ENCODE assay signal across 21 cellular contexts in the genomic region with DNA sequence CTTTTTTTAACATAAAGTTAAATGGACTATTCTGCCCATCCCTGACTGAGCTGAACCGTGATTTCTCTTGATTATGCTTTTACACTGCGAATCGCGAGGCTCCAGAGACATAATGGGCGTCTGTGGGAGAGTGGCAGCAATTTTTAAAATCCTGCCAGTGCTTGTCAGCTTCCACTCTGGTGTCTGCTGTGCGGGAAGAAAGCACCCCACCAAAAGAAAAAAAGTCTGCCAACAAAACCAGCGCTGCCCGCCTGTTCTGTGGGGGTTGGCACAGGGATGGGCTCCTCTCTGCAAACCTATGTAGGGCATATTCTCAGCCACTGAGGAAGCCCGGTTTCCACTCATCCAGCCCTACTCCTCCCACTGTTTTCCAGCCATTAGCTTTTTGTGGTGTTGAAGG.
"Had no signal": no experiment of that assay in that cellular context is flagged by ENCODE, and none has a peak within 500 bp of the region (broad histone marks: within the 10 kb centered on the region; RNA-seq: fewer than 3 reads in every experiment).

No MANE protein-coding gene starts in this region.

- H3K27me3 Mint-ChIP-seq: natural killer cell treated with Interleukin-12 subunit alpha and Interleukin-12 subunit beta and Interleukin-15 and Interleukin-18, amount 100 ng/mL, for 72 hours had no signal

- H3K27ac Mint-ChIP-seq: endodermal cell; mesothelial cell of epicardium; natural killer cell treated with Interleukin-12 subunit alpha and Interleukin-12 subunit beta and Interleukin-15 and Interleukin-18, amount 100 ng/mL, for 72 hours; type B pancreatic cell had no signal

- H3K9me3 Mint-ChIP-seq: endodermal cell; mesothelial cell of epicardium; natural killer cell treated with Interleukin-12 subunit alpha and Interleukin-12 subunit beta and Interleukin-15 and Interleukin-18, amount 100 ng/mL, for 72 hours; type B pancreatic cell had no signal

- H2AFZ ChIP-seq: parathyroid adenoma had no signal

- H3K4me3 Mint-ChIP-seq: endodermal cell; mesothelial cell of epicardium; natural killer cell treated with Interleukin-12 subunit alpha and Interleukin-12 subunit beta and Interleukin-15 and Interleukin-18, amount 100 ng/mL, for 72 hours; type B pancreatic cell had no signal

- DNase-seq: cerebellar nuclear complex; colonic mucosa; dermis blood vessel endothelial cell; effector CD4-positive, alpha-beta T cell; endodermal cell; erythroblast; heart left ventricle; kidney glomerular epithelial cell; sigmoid colon; stimulated activated CD4-positive, alpha-beta T cell treated with anti-CD3 and anti-CD28 coated beads, Interleukin-2, amount 100 ng/mL, for 24 hours; stimulated activated CD4-positive, alpha-beta T cell treated with anti-CD3 and anti-CD28 coated beads, Interleukin-4, amount 100 ng/mL, for 4 hours; stimulated activated naive CD4-positive, alpha-beta T cell; stomach; thyroid gland had no signal

- H3K36me3 ChIP-seq: colonic mucosa, heart left ventricle, right atrium auricular region, sigmoid colon, stomach, thyroid gland had no signal

- H3K27ac ChIP-seq: colonic mucosa, foreskin keratinocyte, heart left ventricle, parathyroid adenoma, right atrium auricular region, sigmoid colon, stomach, thyroid gland had no signal

- H3K9me3 ChIP-seq: colonic mucosa, heart left ventricle, right atrium auricular region, sigmoid colon, stomach, thyroid gland had no signal

- H3K4me1 ChIP-seq: colonic mucosa, foreskin keratinocyte, stomach, thyroid gland had no signal

- H3K27me3 ChIP-seq: colonic mucosa, heart left ventricle, right atrium auricular region, sigmoid colon, stomach, thyroid gland had no signal

- H3K4me1 Mint-ChIP-seq: mesothelial cell of epicardium had no signal

- ATAC-seq: natural killer cell treated with Interleukin-12 subunit alpha and Interleukin-12 subunit beta and Interleukin-15 and Interleukin-18, amount 100 ng/mL, for 72 hours had no signal

- H3K4me3 ChIP-seq: colonic mucosa, heart left ventricle, right atrium auricular region, sigmoid colon, skin epidermis, stomach, thyroid gland had no signal

- H3K79me2 ChIP-seq: parathyroid adenoma had no signal

- H3K9ac ChIP-seq: parathyroid adenoma had no signal

- H3K36me3 Mint-ChIP-seq: natural killer cell treated with Interleukin-12 subunit alpha and Interleukin-12 subunit beta and Interleukin-15 and Interleukin-18, amount 100 ng/mL, for 72 hours; type B pancreatic cell had no signal
